1 cellular context compared by ENCODE assay signal in genomic region chr19:48397263-48397635, GRCh38.
TF ChIP-seq lines count a peak whose summit lies in the region.

No MANE protein-coding gene starts in this region.

TF ChIP-seq in H1, 55 proteins besides CTCF, POLR2A, EP300 and RAD21:
- no peak for TF ChIP-seq KDM1A (IDR thresholded peaks at IDR 0.05; ENCODE audit: borderline replicate concordance, low read length)
- TF ChIP-seq BACH1 (IDR thresholded peaks at IDR 0.05; ENCODE audit: low read length), result no peak
- no peak for TF ChIP-seq TAF1 (IDR thresholded peaks at IDR 0.05; ENCODE audit: low read depth, low read length)
- TF ChIP-seq TCF12 (IDR thresholded peaks at IDR 0.05; ENCODE audit: low read depth, low read length), result no peak
- no peak for TF ChIP-seq HDAC2 (IDR thresholded peaks at IDR 0.05; ENCODE audit: borderline replicate concordance in 1 of 2, low read depth in 2 of 2, low read length in 2 of 2)
- TF ChIP-seq SP2 (IDR thresholded peaks at IDR 0.05; ENCODE audit: low read length), result no peak
TF ChIP-seq in H1: peak in this region for 0.
